Comparison of ENCODE assay signal across 8 cellular contexts in genomic region chr17:7234100-7235012, GRCh38. TPM values are rescaled to one million over a fixed set of nuclear protein-coding genes. Genes with fewer than 3 reads are reported as not detected.
DNase-seq lines count a peak whose midpoint lies in the region; ATAC-seq and TF ChIP-seq lines count a peak whose summit lies in the region.

Gene DVL2 (minus strand): TSS chr17:7234517. CDS start chr17:7234262, 255 bp downstream.

- in situ Hi-C loops in Panc1 (cut with HindIII; ENCODE audit: low pct_unique_long_range_greater_than_20kb, low sequenced_read_pairs), result no loop called here

- H3K27me3 Mint-ChIP-seq in Calu3 (ENCODE audit: unreplicated experiment), result no peaks in the 10 kb centered on the region
- no peaks in the 10 kb centered on the region for H3K27me3 Mint-ChIP-seq in activated T-cell treated with anti-CD3 and anti-CD28 coated beads, Interleukin-2, amount 50 U/mL, for 24 hours

- peak; percentile 91 for DNase-seq in Calu3
- DNase-seq in Panc1 (ENCODE audit: low read depth, low spot score), result no peak
- DNase-seq in activated T-cell treated with anti-CD3 and anti-CD28 coated beads, Interleukin-2, amount 50 U/mL, for 24 hours, result peak; percentile 95
- DNase-seq in epithelial cell of proximal tubule (ENCODE audit: low read depth), result no peak
- peak; percentile 91 to 92 for DNase-seq in stimulated activated CD8-positive, alpha-beta memory T cell treated with anti-CD3 and anti-CD28 coated beads, Interleukin-4, amount 100 ng/mL, for 4 hours (ENCODE audit: low read depth in 2 of 2, low spot score in 1 of 2)

- ATAC-seq in GM21526 (IDR thresholded peaks at IDR 0.05; ENCODE audit: low FRiP score, unreplicated experiment) (peak; percentile 42), Panc1 (peak; percentile 69)

- TF ChIP-seq CTCF in Calu3 (IDR thresholded peaks at IDR 0.05; ENCODE audit: unreplicated experiment) (no peak), Panc1 (IDR thresholded peaks at IDR 0.05) (no peak), epithelial cell of proximal tubule (conservative IDR thresholded peaks at IDR 0.05; ENCODE audit: low read depth, low read length) (no peak)

- H3K27ac ChIP-seq in Panc1 (ENCODE audit: low read length) (peak within 1 kb of the TSS; percentile 99), mucosa of rectum (ENCODE audit: low read depth in 2 of 2, low read length in 2 of 2) (peak within 1 kb of the TSS; percentile 88 to 91)

- CTCF ChIA-PET in Calu3 (lab: Charles Lee) (interaction anchor here (0.7 to 1.8 kb wide), 3 partner anchors 14 to 189 kb away, joined by 3 to 5 read pairs (median 3); partner anchors contain the start of genes ACADVL and DLG4), Panc1 (lab: Charles Lee) (no interaction called here)

- H3K4me1 ChIP-seq in Panc1 (ENCODE audit: control insufficient read depth, insufficient read depth, low read length), result peaks cover 38% of the 10 kb centered on the region
- H3K4me1 ChIP-seq in mucosa of rectum (ENCODE audit: control insufficient read depth in 2 of 2, insufficient read depth in 2 of 2, low read length in 2 of 2), result peaks cover 27 to 39% of the 10 kb centered on the region in 2 donors

- peak; percentile 38; the same call in 1 of the 2 replicates for TF ChIP-seq EP300 in Ishikawa (IDR thresholded peaks at IDR 0.05; ENCODE audit: borderline replicate concordance)

- peaks cover 74% of the 10 kb centered on the region for H3K36me3 Mint-ChIP-seq in Calu3 (ENCODE audit: insufficient read depth, unreplicated experiment)
- H3K36me3 Mint-ChIP-seq in activated T-cell treated with anti-CD3 and anti-CD28 coated beads, Interleukin-2, amount 50 U/mL, for 24 hours (ENCODE audit: low read depth), result peaks cover 79% of the 10 kb centered on the region

- no peaks in the 10 kb centered on the region for H3K9me3 ChIP-seq in Panc1 (ENCODE audit: control insufficient read depth, insufficient read depth, low read depth, low read length)
- no peaks in the 10 kb centered on the region for H3K9me3 ChIP-seq in mucosa of rectum (ENCODE audit: control insufficient read depth in 2 of 2, low read length in 2 of 2)

- H3K4me3 Mint-ChIP-seq in Calu3 (ENCODE audit: low read depth, unreplicated experiment), result peak within 1 kb of the TSS; percentile 82
- peak within 1 kb of the TSS; percentile 96 for H3K4me3 Mint-ChIP-seq in activated T-cell treated with anti-CD3 and anti-CD28 coated beads, Interleukin-2, amount 50 U/mL, for 24 hours

- peak within 1 kb of the TSS; percentile 87 to 92 for H3K4me3 ChIP-seq in Panc1 (ENCODE audit: low read depth in 2 of 2, low read length in 2 of 2)
- peak within 1 kb of the TSS; percentile 72 for H3K4me3 ChIP-seq in epithelial cell of proximal tubule (ENCODE audit: low read depth, low read length)
- H3K4me3 ChIP-seq in mucosa of rectum (ENCODE audit: low read length in 2 of 2), result peak within 1 kb of the TSS; percentile 76 to 79

- no peaks in the 10 kb centered on the region for H3K27me3 ChIP-seq in Panc1 (ENCODE audit: control insufficient read depth, insufficient read depth, low read length)
- H3K27me3 ChIP-seq in mucosa of rectum (ENCODE audit: control insufficient read depth in 2 of 2, insufficient read depth in 2 of 2, low read length in 2 of 2), result no peaks in the 10 kb centered on the region

- BruUV-seq in Calu3 (replicated peaks; lab: Mats Ljungman, UMichigan) (no TSS peak), Panc1 (replicated peaks; lab: Mats Ljungman, UMichigan) (no TSS peak)

- POLR2A ChIA-PET in Panc1 (lab: Charles Lee), result interaction anchor here (0.6 kb wide), 1 partner anchor 61 kb away, joined by 5 read pairs; no protein-coding TSS in a partner anchor

- H3K27ac Mint-ChIP-seq in Calu3 (ENCODE audit: unreplicated experiment), result peak within 1 kb of the TSS; percentile 95
- peak within 1 kb of the TSS; percentile 96 for H3K27ac Mint-ChIP-seq in activated T-cell treated with anti-CD3 and anti-CD28 coated beads, Interleukin-2, amount 50 U/mL, for 24 hours

- no peaks in the 10 kb centered on the region for H3K9me3 Mint-ChIP-seq in Calu3 (ENCODE audit: low read depth, unreplicated experiment)
- H3K9me3 Mint-ChIP-seq in activated T-cell treated with anti-CD3 and anti-CD28 coated beads, Interleukin-2, amount 50 U/mL, for 24 hours, result no peaks in the 10 kb centered on the region

- H3K36me3 ChIP-seq in Panc1 (ENCODE audit: control insufficient read depth, insufficient read depth, low read length), result peaks cover 7% of the 10 kb centered on the region
- peaks cover 18 to 29% of the 10 kb centered on the region in 2 donors for H3K36me3 ChIP-seq in mucosa of rectum (ENCODE audit: control insufficient read depth in 2 of 2, insufficient read depth in 2 of 2, low read length in 2 of 2)

- TF ChIP-seq RAD21 in Ishikawa (IDR thresholded peaks at IDR 0.05; ENCODE audit: low read depth), result no peak

- intact Hi-C loops in Calu3 (cut with micrococcal nuclease; ENCODE audit: unreplicated experiment) (no loop called here), Panc1 (cut with micrococcal nuclease; ENCODE audit: unreplicated experiment) (no loop called here)

- H3K4me1 Mint-ChIP-seq in Calu3 (ENCODE audit: low read depth, unreplicated experiment), result peaks cover 41% of the 10 kb centered on the region
- H3K4me1 Mint-ChIP-seq in activated T-cell treated with anti-CD3 and anti-CD28 coated beads, Interleukin-2, amount 50 U/mL, for 24 hours (ENCODE audit: low read depth), result peaks cover 56% of the 10 kb centered on the region

- H3K9ac ChIP-seq in mucosa of rectum (ENCODE audit: low read depth in 1 of 2, low read length in 2 of 2), result peak within 1 kb of the TSS; percentile 74 to 84

TF ChIP-seq in Ishikawa, 13 proteins besides CTCF, POLR2A, EP300 and RAD21:
- TF ChIP-seq, protein P1, sequence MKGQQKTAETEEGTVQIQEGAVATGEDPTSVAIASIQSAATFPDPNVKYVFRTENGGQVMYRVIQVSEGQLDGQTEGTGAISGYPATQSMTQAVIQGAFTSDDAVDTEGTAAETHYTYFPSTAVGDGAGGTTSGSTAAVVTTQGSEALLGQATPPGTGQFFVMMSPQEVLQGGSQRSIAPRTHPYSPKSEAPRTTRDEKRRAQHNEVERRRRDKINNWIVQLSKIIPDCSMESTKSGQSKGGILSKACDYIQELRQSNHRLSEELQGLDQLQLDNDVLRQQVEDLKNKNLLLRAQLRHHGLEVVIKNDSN (IDR thresholded peaks at IDR 0.05), result peak; percentile 99
- TF ChIP-seq, protein P2, sequence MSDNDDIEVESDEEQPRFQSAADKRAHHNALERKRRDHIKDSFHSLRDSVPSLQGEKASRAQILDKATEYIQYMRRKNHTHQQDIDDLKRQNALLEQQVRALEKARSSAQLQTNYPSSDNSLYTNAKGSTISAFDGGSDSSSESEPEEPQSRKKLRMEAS (IDR thresholded peaks at IDR 0.05), result peak; percentile 92
- no peak for TF ChIP-seq FOXM1 (IDR thresholded peaks at IDR 0.05; ENCODE audit: borderline replicate concordance, low read depth)
- peak; percentile 48; the same call in 1 of the 2 replicates for TF ChIP-seq TCF12 (IDR thresholded peaks at IDR 0.05; ENCODE audit: low read depth)
- peak; percentile 41; the same call in 1 of the 2 replicates for TF ChIP-seq TAF1 (IDR thresholded peaks at IDR 0.05; ENCODE audit: low read depth)
- peak; percentile 59; the same call in 1 of the 2 replicates for TF ChIP-seq EGR1 (IDR thresholded peaks at IDR 0.05)
- TF ChIP-seq CEBPB (IDR thresholded peaks at IDR 0.05), result no peak
- peak; percentile 74 for TF ChIP-seq YY1 (IDR thresholded peaks at IDR 0.05; ENCODE audit: low read depth)
- TF ChIP-seq TEAD4 (IDR thresholded peaks at IDR 0.05), result peak; percentile 56
- TF ChIP-seq CREB1 (IDR thresholded peaks at IDR 0.05; ENCODE audit: low read depth), result no peak

RNA-seq across cellular contexts. Expression of gene DVL2, which starts in this region (rescaled TPM):
- total RNA-seq in Calu3 (2022) (44.8 and 45.7 TPM in 2 replicates), Panc1 (2021; ENCODE audit: unreplicated experiment) (84.2 TPM), epithelial cell of proximal tubule (46.5 and 68.0 TPM in 2 replicates)
- polyA plus RNA-seq in Panc1 (2012; ENCODE audit: insufficient read length), result 108 TPM

Comparison
In these comparisons a context has a peak if more than half of its experiments do, and no peak if none do; other contexts are left out.
1. DNase-seq: peak in Calu3 (single experiment), activated T-cell treated with anti-CD3 and anti-CD28 coated beads, Interleukin-2, amount 50 U/mL, for 24 hours (single experiment) and stimulated activated CD8-positive, alpha-beta memory T cell treated with anti-CD3 and anti-CD28 coated beads, Interleukin-4, amount 100 ng/mL, for 4 hours (2 of 2); none in Panc1 (single experiment) and epithelial cell of proximal tubule (single experiment).
2. Peak in every context shown above with its lines, with median percentiles within 50 percentile points of each other: H3K4me3 ChIP-seq.